In genomic region chr18:45689386-45689785, GRCh38 we compare ENCODE assay signal across 21 cellular contexts. TPM values are rescaled to one million over a fixed set of nuclear protein-coding genes. Genes with fewer than 3 reads are reported as not detected.
A peak's percentile ranks its signal among the peaks of the same experiment; 100 is the strongest.
DNase-seq lines count a peak whose midpoint lies in the region; ATAC-seq, FAIRE-seq and TF ChIP-seq lines count a peak whose summit lies in the region.
"Had no signal": no experiment of that assay in that cellular context is flagged by ENCODE, and none has a peak within 500 bp of the region (broad histone marks: within the 10 kb centered on the region; RNA-seq: fewer than 3 reads in every experiment).

No MANE protein-coding gene starts in this region.

- no peak for DNase-seq in activated CD8-positive, alpha-beta T cell treated with anti-CD3 and anti-CD28 coated beads, Interleukin-2, amount 10 ng/mL, durations not matched to agents 7 days and 5 days
- no peak for DNase-seq in activated CD8-positive, alpha-beta T cell treated with anti-CD3 and anti-CD28 coated beads for 36 hours
- DNase-seq in NCI-H524 treated with DMSO at 0.1 percent for 48 hours (lab: John Stamatoyannopoulos, UW) (peak; percentile 68), GM12878 (ENCODE audit: low read depth, low spot score) (no peak), type B pancreatic cell (ENCODE audit: extremely low spot score, unreplicated experiment) (peak; percentile 40), MCF 10A (ENCODE audit: unreplicated experiment) (no peak), MV-4-11 (lab: John Stamatoyannopoulos, UW) (no peak)
- DNase-seq: activated gamma-delta T cell, DMS53, H7, mesendoderm, naive B cell, NCI-H1436 treated with DMSO at 0.1 percent for 48 hours, retina had no signal

- H3K4me3 ChIP-seq in GM12878 = no peak overlapping the region
- H3K4me3 ChIP-seq: upper lobe of left lung had no signal

- H4K20me1 ChIP-seq in GM12878 (ENCODE audit: control insufficient read depth, insufficient read depth) = no peaks in the 10 kb centered on the region

- POLR2A ChIA-PET in activated CD8-positive, alpha-beta T cell treated with anti-CD3 and anti-CD28 coated beads, Interleukin-2, amount 10 ng/mL, durations not matched to agents 7 days and 5 days (lab: Charles Lee) = interaction anchor here (4.8 to 6.3 kb wide), 2 partner anchors 20 to 23 kb away, joined by 56 to 96 read pairs; no protein-coding TSS in a partner anchor
- POLR2A ChIA-PET in activated CD8-positive, alpha-beta T cell treated with anti-CD3 and anti-CD28 coated beads for 36 hours (lab: Charles Lee) = interaction anchor here (1.1 to 2.9 kb wide), 3 partner anchors 23 to 191 kb away, joined by 3 to 23 read pairs (median 4); no protein-coding TSS in a partner anchor
- POLR2A ChIA-PET in GM12878 (lab: Charles Lee) = interaction anchor here (4.1 kb wide), 1 partner anchor 23 kb away, joined by 39 read pairs; no protein-coding TSS in a partner anchor
- POLR2A ChIA-PET in MCF 10A (lab: Yijun Ruan, JAX) = no interaction called here

- H3K27ac Mint-ChIP-seq in activated CD8-positive, alpha-beta T cell treated with anti-CD3 and anti-CD28 coated beads, Interleukin-2, amount 10 ng/mL, durations not matched to agents 7 days and 5 days = peak overlapping the region; percentile 99
- H3K27ac Mint-ChIP-seq in activated CD8-positive, alpha-beta T cell treated with anti-CD3 and anti-CD28 coated beads for 36 hours = no peak overlapping the region
- H3K27ac Mint-ChIP-seq in type B pancreatic cell (no peak overlapping the region), MCF 10A (ENCODE audit: low read depth, unreplicated experiment) (no peak overlapping the region)

- no peak overlapping the region for H3K27ac ChIP-seq in GM12878 (ENCODE audit: control insufficient read depth, insufficient read depth)
- H3K27ac ChIP-seq: upper lobe of left lung, VCaP had no signal

- RAD21 ChIA-PET in GM12878 (lab: Charles Lee; ENCODE audit: unreplicated experiment) = interaction anchor here (1.6 to 6.6 kb wide), 6 partner anchors 19 to 384 kb away, joined by 4 to 132 read pairs (median 12); no protein-coding TSS in a partner anchor

- SMC1A ChIA-PET in GM12878 (lab: Charles Lee; ENCODE audit: uncharacterized antibody, unreplicated experiment) = interaction anchor here (0.5 to 8.8 kb wide), 9 partner anchors 19 to 476 kb away, joined by 3 to 143 read pairs (median 5); no protein-coding TSS in a partner anchor

- peaks cover 64% of the 10 kb centered on the region for H3K4me1 Mint-ChIP-seq in activated CD8-positive, alpha-beta T cell treated with anti-CD3 and anti-CD28 coated beads, Interleukin-2, amount 10 ng/mL, durations not matched to agents 7 days and 5 days (ENCODE audit: low read depth)
- peaks cover 64% of the 10 kb centered on the region for H3K4me1 Mint-ChIP-seq in activated CD8-positive, alpha-beta T cell treated with anti-CD3 and anti-CD28 coated beads for 36 hours (ENCODE audit: low read depth)
- H3K4me1 Mint-ChIP-seq in type B pancreatic cell (ENCODE audit: unreplicated experiment) (peaks cover 21% of the 10 kb centered on the region), MCF 10A (ENCODE audit: insufficient read depth, unreplicated experiment) (peaks cover 14% of the 10 kb centered on the region)

- no peak overlapping the region for H2AFZ ChIP-seq in GM12878 (ENCODE audit: control insufficient read depth, low read depth, low read length)

- no peak overlapping the region for H3K4me2 ChIP-seq in GM12878 (ENCODE audit: control insufficient read depth, insufficient read depth)

- ATAC-seq in activated CD8-positive, alpha-beta T cell treated with anti-CD3 and anti-CD28 coated beads, Interleukin-2, amount 10 ng/mL, durations not matched to agents 7 days and 5 days = no peak
- ATAC-seq in activated CD8-positive, alpha-beta T cell treated with anti-CD3 and anti-CD28 coated beads for 36 hours = no peak
- no peak for ATAC-seq in GM12878
- no peak for ATAC-seq in HG03196 (IDR thresholded peaks at IDR 0.05; ENCODE audit: unreplicated experiment)
- ATAC-seq: left colon had no signal

- FAIRE-seq in GM12878 (lab: Jason Lieb, UNC) = no peak
- FAIRE-seq: bronchial epithelial cell had no signal

- H3K9me3 Mint-ChIP-seq in activated CD8-positive, alpha-beta T cell treated with anti-CD3 and anti-CD28 coated beads, Interleukin-2, amount 10 ng/mL, durations not matched to agents 7 days and 5 days (ENCODE audit: insufficient read depth) = no peaks in the 10 kb centered on the region
- H3K9me3 Mint-ChIP-seq in activated CD8-positive, alpha-beta T cell treated with anti-CD3 and anti-CD28 coated beads for 36 hours = peaks cover 1% of the 10 kb centered on the region
- H3K9me3 Mint-ChIP-seq in type B pancreatic cell (no peaks in the 10 kb centered on the region), MCF 10A (ENCODE audit: unreplicated experiment) (peaks cover 7% of the 10 kb centered on the region)

- no peak for TF ChIP-seq CTCF in activated CD8-positive, alpha-beta T cell treated with anti-CD3 and anti-CD28 coated beads for 36 hours (IDR thresholded peaks at IDR 0.05)
- TF ChIP-seq CTCF in GM12878 (IDR thresholded peaks at IDR 0.05 in 2 of 3, conservative IDR thresholded peaks at IDR 0.05 in 1 of 3; ENCODE audit: control insufficient read depth in 2 of 3, extremely low read depth in 1 of 3, insufficient read depth in 1 of 3, low read depth in 3 of 3, low read length in 3 of 3) = no peak
- no peak for TF ChIP-seq CTCF in type B pancreatic cell (conservative IDR thresholded peaks at IDR 0.05)
- no peak for TF ChIP-seq CTCF in MCF 10A (IDR thresholded peaks at IDR 0.05; ENCODE audit: unreplicated experiment)

- H3K79me2 ChIP-seq in GM12878 (ENCODE audit: control insufficient read depth, insufficient read depth, low read length) = no peaks in the 10 kb centered on the region

- H3K4me1 ChIP-seq in GM12878 (ENCODE audit: control insufficient read depth, insufficient read depth, low read length) = peaks cover 35% of the 10 kb centered on the region

- no peak for TF ChIP-seq POLR2A in GM12878 (IDR thresholded peaks at IDR 0.05; ENCODE audit: low read depth, low read length)

- H3K4me3 Mint-ChIP-seq in activated CD8-positive, alpha-beta T cell treated with anti-CD3 and anti-CD28 coated beads, Interleukin-2, amount 10 ng/mL, durations not matched to agents 7 days and 5 days = peak overlapping the region; percentile 86
- H3K4me3 Mint-ChIP-seq in activated CD8-positive, alpha-beta T cell treated with anti-CD3 and anti-CD28 coated beads for 36 hours = no peak overlapping the region
- no peak overlapping the region for H3K4me3 Mint-ChIP-seq in type B pancreatic cell
- no peak overlapping the region for H3K4me3 Mint-ChIP-seq in MCF 10A (ENCODE audit: unreplicated experiment)
- H3K4me3 Mint-ChIP-seq: CD14-positive monocyte had no signal

- in situ Hi-C loops in GM12878 (cut with MboI) = no loop called here

- WGBS in GM12878 (ENCODE audit: insufficient coverage, insufficient replicate concordance, low lambda C conversion rate, missing lambda C conversion rate) = 86% methylated on average over 5 of the region's 5 CpGs

- H3K9me3 ChIP-seq in GM12878 (replicated peaks; ENCODE audit: control insufficient read depth, insufficient read depth, low read length) = no peaks in the 10 kb centered on the region
- H3K9me3 ChIP-seq: upper lobe of left lung had no signal

- CTCF ChIA-PET in activated CD8-positive, alpha-beta T cell treated with anti-CD3 and anti-CD28 coated beads, Interleukin-2, amount 10 ng/mL, durations not matched to agents 7 days and 5 days (lab: Charles Lee) = interaction anchor here (1.1 to 10.4 kb wide), 12 partner anchors 14 to 484 kb away, joined by 3 to 315 read pairs (median 8); partner anchors contain the start of gene PSTPIP2
- CTCF ChIA-PET in activated CD8-positive, alpha-beta T cell treated with anti-CD3 and anti-CD28 coated beads for 36 hours (lab: Charles Lee) = interaction anchor here (1.2 to 17.4 kb wide), 8 partner anchors 12 to 384 kb away, joined by 3 to 231 read pairs (median 11); no protein-coding TSS in a partner anchor
- CTCF ChIA-PET in GM12878 (lab: Yijun Ruan, JAX) = interaction anchor here (0.7 to 10.4 kb wide), 16 partner anchors 9 to 523 kb away, joined by 3 to 189 read pairs (median 5); no protein-coding TSS in a partner anchor
- CTCF ChIA-PET in MCF 10A (lab: Yijun Ruan, JAX) = interaction anchor here (0.6 to 10.6 kb wide), 10 partner anchors 13 to 221 kb away, joined by 3 to 153 read pairs (median 4); no protein-coding TSS in a partner anchor

- no peaks in the 10 kb centered on the region for H3K36me3 ChIP-seq in GM12878 (ENCODE audit: control insufficient read depth in 2 of 2, insufficient read depth in 2 of 2, low read length in 1 of 2)
- H3K36me3 ChIP-seq: upper lobe of left lung had no signal

- peaks cover 15% of the 10 kb centered on the region for H3K36me3 Mint-ChIP-seq in activated CD8-positive, alpha-beta T cell treated with anti-CD3 and anti-CD28 coated beads, Interleukin-2, amount 10 ng/mL, durations not matched to agents 7 days and 5 days (ENCODE audit: low read depth)
- peaks cover 2% of the 10 kb centered on the region for H3K36me3 Mint-ChIP-seq in activated CD8-positive, alpha-beta T cell treated with anti-CD3 and anti-CD28 coated beads for 36 hours (ENCODE audit: low read depth)
- peaks cover 4% of the 10 kb centered on the region for H3K36me3 Mint-ChIP-seq in type B pancreatic cell
- H3K36me3 Mint-ChIP-seq in MCF 10A (ENCODE audit: insufficient read depth, unreplicated experiment) = peaks cover 7% of the 10 kb centered on the region

- TF ChIP-seq RAD21 in GM12878 (IDR thresholded peaks at IDR 0.05; ENCODE audit: insufficient read depth, low read depth, low read length) = no peak

- TF ChIP-seq EP300 in GM12878 (IDR thresholded peaks at IDR 0.05; ENCODE audit: borderline replicate concordance in 1 of 2, control insufficient read depth in 1 of 2, low read depth in 2 of 2, low read length in 2 of 2) = no peak

- no peaks in the 10 kb centered on the region for H3K27me3 ChIP-seq in GM12878 (replicated peaks in 1 of 2; ENCODE audit: control insufficient read depth in 2 of 2, insufficient read depth in 2 of 2, low read length in 1 of 2)
- H3K27me3 ChIP-seq: upper lobe of left lung had no signal

- H3K9ac ChIP-seq in GM12878 (ENCODE audit: control insufficient read depth, insufficient read depth, low read length) = no peak overlapping the region

- peaks cover 13% of the 10 kb centered on the region for H3K27me3 Mint-ChIP-seq in activated CD8-positive, alpha-beta T cell treated with anti-CD3 and anti-CD28 coated beads, Interleukin-2, amount 10 ng/mL, durations not matched to agents 7 days and 5 days (ENCODE audit: low read depth)
- peaks cover 2% of the 10 kb centered on the region for H3K27me3 Mint-ChIP-seq in activated CD8-positive, alpha-beta T cell treated with anti-CD3 and anti-CD28 coated beads for 36 hours
- H3K27me3 Mint-ChIP-seq in type B pancreatic cell (peaks cover 7% of the 10 kb centered on the region), MCF 10A (ENCODE audit: insufficient read depth, unreplicated experiment) (no peaks in the 10 kb centered on the region)

- intact Hi-C loops in activated CD8-positive, alpha-beta T cell treated with anti-CD3 and anti-CD28 coated beads for 36 hours (cut with micrococcal nuclease) = loop anchor here (5.0 kb wide), 1 partner anchor 383 kb away; the partner anchor contains the start of gene PSTPIP2
- intact Hi-C loops in GM12878 (cut with micrococcal nuclease; ENCODE audit: unreplicated experiment) = no loop called here
- intact Hi-C loops in MCF 10A (cut with micrococcal nuclease) = no loop called here

- BruUV-seq in GM12878 (replicated peaks; lab: Mats Ljungman, UMichigan) = no TSS peak
- no TSS peak for BruUV-seq in MCF 10A (replicated peaks; lab: Mats Ljungman, UMichigan)

RNA-seq across cellular contexts. Expression of gene SLC14A1, which starts 34.6 kb away (rescaled TPM):
- 1 to 10 TPM; 2.4 to 3.8 TPM for total RNA-seq in activated CD8-positive, alpha-beta T cell treated with anti-CD3 and anti-CD28 coated beads, Interleukin-2, amount 10 ng/mL, durations not matched to agents 7 days and 5 days
- 1 to 10 TPM; 3.1 TPM for total RNA-seq in activated CD8-positive, alpha-beta T cell treated with anti-CD3 and anti-CD28 coated beads for 36 hours
- total RNA-seq in GM12878 (2013; cell fraction: nucleolus; rRNA removed) = 1.7 and 2.2 TPM in 2 replicates
- total RNA-seq in GM12878 (2014; rRNA removed) (0.06 TPM in 1 of 2 replicates, not detected in the other), GM12878 (2014; rRNA removed; fragmentation: Illumina TruSeq; extraction: Trizol) (0.09 TPM in 1 of 2 replicates, not detected in the other), GM12878 (2021) (not detected in 2 replicates), type B pancreatic cell (ENCODE audit: low replicate concordance) (0.76 and 2.4 TPM in 2 replicates), MCF 10A (2022) (not detected in 2 replicates)
- polyA plus RNA-seq in GM12878 (2011; ENCODE audit: low read depth) = 0.34 TPM
- polyA plus RNA-seq in GM12878 (2011; rRNA removed) (0.67 and 1.3 TPM in 2 replicates), GM12878 (2014; fragmentation: Illumina TruSeq; extraction: Trizol) (0.10 and 0.26 TPM in 2 replicates), GM12878 (2014; fragmentation: Nextera tagmentation; extraction: Ambion mirVana) (under 1 TPM; 0.06 to 0.09 TPM), GM12878 (2014; rRNA removed) (0.10 TPM in 1 of 2 replicates, not detected in the other), GM12878 (2016; fragmentation: Nextera tagmentation; extraction: Ambion mirVana) (under 1 TPM in 1 of 2 experiments, not detected in 1; 0.37 TPM)
- 0.38 and 0.81 TPM in 2 replicates for polyA plus RNA-seq in GM12878 (2011; cell fraction: cytosol; rRNA removed)
- polyA plus RNA-seq in GM12878 (2011; cell fraction: nucleus; rRNA removed) = 1.5 and 3.6 TPM in 2 replicates
- 0.70 and 0.80 TPM in 2 replicates for polyA plus RNA-seq in GM12878 (2012)
- 2.6 and 2.7 TPM in 2 replicates for polyA minus RNA-seq in GM12878 (2011; rRNA and poly(A)+ RNA removed)
- not detected in 2 replicates for polyA minus RNA-seq in GM12878 (2011; cell fraction: cytosol; rRNA and poly(A)+ RNA removed)
- polyA minus RNA-seq in GM12878 (2011; cell fraction: nucleus; rRNA and poly(A)+ RNA removed) = 0.96 and 1.7 TPM in 2 replicates
- total RNA-seq: bronchial epithelial cell, H7, SK-MEL-5 had no signal
- polyA plus RNA-seq: CD14-positive monocyte had no signal

Comparison
In these comparisons a context has a peak if more than half of its experiments do, and no peak if none do; other contexts are left out.
1. DNase-seq: peak in NCI-H524 treated with DMSO at 0.1 percent for 48 hours (single experiment) and type B pancreatic cell (single experiment); none in activated CD8-positive, alpha-beta T cell treated with anti-CD3 and anti-CD28 coated beads, Interleukin-2, amount 10 ng/mL, durations not matched to agents 7 days and 5 days (single experiment), activated CD8-positive, alpha-beta T cell treated with anti-CD3 and anti-CD28 coated beads for 36 hours (single experiment), GM12878 (single experiment), MCF 10A (single experiment) and MV-4-11 (single experiment).